ENCODE assay signal across 11 cellular contexts in the genomic region with DNA sequence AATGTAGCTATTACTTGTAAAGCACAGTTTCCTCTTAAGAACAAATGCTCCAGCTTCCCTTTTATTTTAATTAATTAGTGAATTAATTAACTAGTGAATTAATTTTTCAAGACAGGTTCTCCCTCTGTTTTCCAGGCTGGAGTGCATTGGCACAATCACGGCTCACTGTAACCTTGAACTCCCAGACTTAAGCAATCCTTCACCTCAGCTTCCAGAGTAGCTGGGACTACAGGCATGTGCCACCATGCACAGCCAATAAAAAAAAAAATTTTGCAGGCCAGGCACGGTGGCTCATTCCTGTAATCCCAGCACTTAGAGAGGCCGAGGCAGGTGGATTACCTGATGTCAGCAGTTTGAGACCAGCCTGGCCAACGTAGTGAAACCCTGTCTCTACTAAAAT.
"Had no signal": no experiment of that assay in that cellular context is flagged by ENCODE, and none has a peak within 500 bp of the region (broad histone marks: within the 10 kb centered on the region; RNA-seq: fewer than 3 reads in every experiment).

No MANE protein-coding gene starts in this region.

- ATAC-seq: GM23338, HCT116 had no signal

- H3K27ac ChIP-seq: GM23248 had no signal

- H3K4me3 ChIP-seq: GM23248, GM23338, HAP-1 had no signal

- H3K4me2 ChIP-seq: GM23338 had no signal

- DNase-seq: GM23248, GOT3, H7, H9, HCEC 1CT, HFFc6 had no signal

- H3K4me1 ChIP-seq: HAP-1 had no signal

- H3K9ac ChIP-seq: GM23248 had no signal

- FAIRE-seq: H1, H54 had no signal

- H2AFZ ChIP-seq: GM23248, GM23338 had no signal

- H3K36me3 ChIP-seq: HAP-1 had no signal

- H3K9me3 ChIP-seq: HAP-1 had no signal
